Comparison of ENCODE assay signal across 16 cellular contexts in genomic region chr9:125204477-125204876, GRCh38. TPM values are rescaled to one million over a fixed set of nuclear protein-coding genes. Genes with fewer than 3 reads are reported as not detected.
A peak's percentile ranks its signal among the peaks of the same experiment; 100 is the strongest.
DNase-seq lines count a peak whose midpoint lies in the region; ATAC-seq, FAIRE-seq and TF ChIP-seq lines count a peak whose summit lies in the region.
"Had no signal": no experiment of that assay in that cellular context is flagged by ENCODE, and none has a peak within 500 bp of the region (broad histone marks: within the 10 kb centered on the region; RNA-seq: fewer than 3 reads in every experiment).

No MANE protein-coding gene starts in this region.

- no peak for FAIRE-seq in GM12892 (lab: Jason Lieb, UNC)
- FAIRE-seq: GM18507 had no signal

- no peak overlapping the region for H3K4me3 Mint-ChIP-seq in central memory CD8-positive, alpha-beta T cell
- H3K4me3 Mint-ChIP-seq in neural crest cell: peak overlapping the region; percentile 56
- H3K4me3 Mint-ChIP-seq: H9 had no signal

- 0 out of 2 replicates have a peak overlapping the region, but pooled peaks have one; percentile 9 for H3K27ac ChIP-seq in RWPE1
- H3K27ac ChIP-seq: BLaER1 had no signal

- peaks cover 13 to 19% of the 10 kb centered on the region in 2 donors for H3K36me3 Mint-ChIP-seq in activated naive CD4-positive, alpha-beta T cell treated with anti-CD3 and anti-CD28 coated beads, Interleukin-2, amount 50 U/mL, for 72 hours
- peaks cover 40% of the 10 kb centered on the region for H3K36me3 Mint-ChIP-seq in central memory CD8-positive, alpha-beta T cell (ENCODE audit: insufficient read depth)
- H3K36me3 Mint-ChIP-seq in neural crest cell (ENCODE audit: low read depth): peaks cover under 1% of the 10 kb centered on the region

- DNase-seq in activated naive CD4-positive, alpha-beta T cell treated with anti-CD3 and anti-CD28 coated beads, Interleukin-2, amount 50 U/mL, for 72 hours (ENCODE audit: low spot score in 2 of 2): no peak
- no peak for DNase-seq in activated naive CD4-positive, alpha-beta T cell treated with anti-CD3 and anti-CD28 coated beads, Interleukin-2, amount 50 U/mL, for 16 hours
- DNase-seq in RWPE1 (ENCODE audit: low spot score) (no peak), neural crest cell (ENCODE audit: low read depth, low spot score) (no peak), T-helper 1 cell (no peak), GM12892 (ENCODE audit: insufficient read length) (no peak)
- DNase-seq in central memory CD8-positive, alpha-beta T cell (ENCODE audit: low spot score in 2 of 2): no peak
- DNase-seq: 8988T, AML-193, Calu3, DMS 273 treated with DMSO at 0.1 percent for 48 hours, GOT3, H9 had no signal

- H3K9me3 Mint-ChIP-seq in activated naive CD4-positive, alpha-beta T cell treated with anti-CD3 and anti-CD28 coated beads, Interleukin-2, amount 50 U/mL, for 72 hours: no peaks in the 10 kb centered on the region
- H3K9me3 Mint-ChIP-seq in central memory CD8-positive, alpha-beta T cell: no peaks in the 10 kb centered on the region
- no peaks in the 10 kb centered on the region for H3K9me3 Mint-ChIP-seq in neural crest cell
- H3K9me3 Mint-ChIP-seq: H9 had no signal

- no peak for TF ChIP-seq CTCF in RWPE1 (conservative IDR thresholded peaks at IDR 0.05; ENCODE audit: low read depth)
- no peak for TF ChIP-seq CTCF in neural crest cell (conservative IDR thresholded peaks at IDR 0.05)

- no peak for ATAC-seq in activated naive CD4-positive, alpha-beta T cell treated with anti-CD3 and anti-CD28 coated beads, Interleukin-2, amount 50 U/mL, for 72 hours
- ATAC-seq in central memory CD8-positive, alpha-beta T cell (replicated peaks; ENCODE audit: extremely low read depth, poor library complexity, severe bottlenecking): no peak
- no peak for ATAC-seq in GM19455 (IDR thresholded peaks at IDR 0.05; ENCODE audit: unreplicated experiment)

- POLR2A ChIA-PET in RWPE1 (lab: Yijun Ruan, JAX; ENCODE audit: low non-redundant PET): no interaction called here

- H3K4me1 Mint-ChIP-seq in central memory CD8-positive, alpha-beta T cell: peaks cover 21% of the 10 kb centered on the region
- H3K4me1 Mint-ChIP-seq in neural crest cell: peaks cover 18% of the 10 kb centered on the region

- no peaks in the 10 kb centered on the region for H3K27me3 Mint-ChIP-seq in central memory CD8-positive, alpha-beta T cell
- no peaks in the 10 kb centered on the region for H3K27me3 Mint-ChIP-seq in neural crest cell (ENCODE audit: low read depth)

- CTCF ChIA-PET in RWPE1 (lab: Yijun Ruan, JAX): interaction anchor here (0.6 kb wide), 2 partner anchors 10 to 525 kb away, joined by 3 to 5 read pairs; no protein-coding TSS in a partner anchor

- no peak for TF ChIP-seq POLR2A in GM12892 (IDR thresholded peaks at IDR 0.05; ENCODE audit: low read depth, low read length)

- H3K27ac Mint-ChIP-seq in activated naive CD4-positive, alpha-beta T cell treated with anti-CD3 and anti-CD28 coated beads, Interleukin-2, amount 50 U/mL, for 72 hours: peak overlapping the region; percentile 2 to 40
- H3K27ac Mint-ChIP-seq in central memory CD8-positive, alpha-beta T cell (ENCODE audit: low read depth): peak overlapping the region; percentile 45
- H3K27ac Mint-ChIP-seq in neural crest cell (ENCODE audit: unreplicated experiment): no peak overlapping the region

RNA-seq across cellular contexts. Expression of gene RABEPK, which starts 4.1 kb away (rescaled TPM):
- 10 to 100 TPM; 22.9 to 31.9 TPM for total RNA-seq in activated naive CD4-positive, alpha-beta T cell treated with anti-CD3 and anti-CD28 coated beads, Interleukin-2, amount 50 U/mL, for 72 hours
- total RNA-seq in neural crest cell: 26.6 and 27.5 TPM in 2 replicates
- 45.6 TPM for polyA plus RNA-seq in GM12892 (2012; ENCODE audit: missing spikeins)

RNA-seq across cellular contexts. Expression of gene PPP6C, which starts 14.9 kb away (rescaled TPM):
- 10 to 100 TPM; 36.6 to 41.7 TPM for total RNA-seq in activated naive CD4-positive, alpha-beta T cell treated with anti-CD3 and anti-CD28 coated beads, Interleukin-2, amount 50 U/mL, for 72 hours
- 45.3 and 46.2 TPM in 2 replicates for total RNA-seq in neural crest cell
- polyA plus RNA-seq in GM12892 (2012; ENCODE audit: missing spikeins): 28.1 TPM

RNA-seq across cellular contexts. Expression of gene HSPA5, which starts 36.7 kb away (rescaled TPM):
- total RNA-seq in activated naive CD4-positive, alpha-beta T cell treated with anti-CD3 and anti-CD28 coated beads, Interleukin-2, amount 50 U/mL, for 72 hours: 100 to 1,000 TPM; 120 to 133 TPM
- 175 and 182 TPM in 2 replicates for total RNA-seq in neural crest cell
- 108 TPM for polyA plus RNA-seq in GM12892 (2012; ENCODE audit: missing spikeins)

RNA-seq across cellular contexts. Expression of gene GAPVD1, which starts 57.1 kb away (rescaled TPM):
- total RNA-seq in activated naive CD4-positive, alpha-beta T cell treated with anti-CD3 and anti-CD28 coated beads, Interleukin-2, amount 50 U/mL, for 72 hours: 10 to 100 TPM; 44.1 to 67.7 TPM
- 41.3 and 45.5 TPM in 2 replicates for total RNA-seq in neural crest cell
- polyA plus RNA-seq in GM12892 (2012; ENCODE audit: missing spikeins): 17.7 TPM
